ENCODE assay signal across 9 cellular contexts in the genomic region with DNA sequence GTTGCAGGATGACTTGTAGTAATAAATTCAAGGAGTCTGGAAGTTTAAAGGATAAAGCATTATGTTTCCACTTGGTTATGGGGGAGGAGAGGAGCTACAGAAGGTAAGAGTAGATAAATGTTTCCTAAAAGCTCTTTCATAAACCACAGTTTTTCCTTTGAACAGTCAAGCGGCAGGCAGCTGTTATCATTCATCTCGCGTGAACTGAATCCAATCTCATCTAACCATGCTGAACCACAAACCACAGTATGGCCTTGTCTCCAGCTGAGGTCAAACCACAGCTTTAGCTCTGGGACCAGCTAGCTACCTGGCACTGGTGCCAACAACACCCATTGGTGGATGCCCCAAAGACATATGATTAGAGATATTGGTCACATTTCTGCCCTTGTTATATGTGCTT.
A peak's percentile ranks its signal among the peaks of the same experiment; 100 is the strongest.
DNase-seq lines count a peak whose midpoint lies in the region; ATAC-seq and TF ChIP-seq lines count a peak whose summit lies in the region.
"Had no signal": no experiment of that assay in that cellular context is flagged by ENCODE, and none has a peak within 500 bp of the region (broad histone marks: within the 10 kb centered on the region; RNA-seq: fewer than 3 reads in every experiment).

No MANE protein-coding gene starts in this region.

- no peak overlapping the region for H4K91ac ChIP-seq in IMR-90 (ENCODE audit: insufficient read depth, low read depth, low read length)

- H3K18ac ChIP-seq in IMR-90 (ENCODE audit: low read depth, low read length), result no peak overlapping the region

- in situ Hi-C loops in IMR-90 (cut with MboI; ENCODE audit: low sequenced_read_pairs), result no loop called here

- TF ChIP-seq CTCF in IMR-90 (conservative IDR thresholded peaks at IDR 0.05; ENCODE audit: low read depth, low read length), result no peak

- no peak overlapping the region for H3K9ac ChIP-seq in IMR-90 (ENCODE audit: low read depth, low read length)

- POLR2A ChIA-PET in IMR-90 (lab: Charles Lee; ENCODE audit: unreplicated experiment), result no interaction called here

- H4K8ac ChIP-seq in IMR-90 (ENCODE audit: low read depth in 2 of 2, low read length in 2 of 2), result no peak overlapping the region

- no peaks in the 10 kb centered on the region for H3K9me1 ChIP-seq in IMR-90 (ENCODE audit: insufficient read depth, low read length)

- H2AK5ac ChIP-seq in IMR-90 (ENCODE audit: low read depth, low read length), result no peak overlapping the region

- no peak overlapping the region for H2BK5ac ChIP-seq in IMR-90 (ENCODE audit: low read depth, low read length, poor library complexity, severe bottlenecking)

- no peak overlapping the region for H3K4ac ChIP-seq in IMR-90 (ENCODE audit: low read depth, low read length)

- no peak overlapping the region for H2AK9ac ChIP-seq in IMR-90 (replicated peaks; ENCODE audit: low read depth, low read length, poor library complexity)

- TF ChIP-seq POLR2A in IMR-90 (IDR thresholded peaks at IDR 0.05; ENCODE audit: low read depth, low read length), result no peak

- no peaks in the 10 kb centered on the region for H3K79me1 ChIP-seq in IMR-90 (ENCODE audit: low read depth in 1 of 2, low read length in 2 of 2)

- no peak overlapping the region for H3K23ac ChIP-seq in IMR-90 (ENCODE audit: low read depth, low read length)

- no peak for TF ChIP-seq RAD21 in IMR-90 (IDR thresholded peaks at IDR 0.05; ENCODE audit: low read length)

- no peaks in the 10 kb centered on the region for H3K4me1 ChIP-seq in IMR-90 (ENCODE audit: control insufficient read depth, insufficient read depth, low read length)
- H3K4me1 ChIP-seq: prostate gland had no signal

- no peak overlapping the region for H3K4me3 ChIP-seq in IMR-90 (ENCODE audit: insufficient read depth, low read depth, low read length)
- H3K4me3 ChIP-seq: prostate gland, thoracic aorta had no signal

- H3K36me3 ChIP-seq in IMR-90 (ENCODE audit: control insufficient read depth, insufficient read depth, low read length), result no peaks in the 10 kb centered on the region
- H3K36me3 ChIP-seq: prostate gland had no signal

- CTCF ChIA-PET in IMR-90 (lab: Yijun Ruan, JAX), result interaction anchor here (0.6 kb wide), 1 partner anchor 361 kb away, joined by 4 read pairs; no protein-coding TSS in a partner anchor

- no peaks in the 10 kb centered on the region for H4K20me1 ChIP-seq in IMR-90 (ENCODE audit: insufficient read depth, low read length)

- H3K4me2 ChIP-seq in IMR-90 (ENCODE audit: low read depth, low read length), result no peak overlapping the region

- intact Hi-C loops in IMR-90 (cut with micrococcal nuclease), result no loop called here

- no peak overlapping the region for H3K27ac ChIP-seq in IMR-90 (ENCODE audit: insufficient read depth, low read length)
- H3K27ac ChIP-seq: prostate gland, thoracic aorta had no signal

- no TSS peak for BruUV-seq in IMR-90 (replicated peaks; lab: Mats Ljungman, UMichigan)

- H2BK15ac ChIP-seq in IMR-90 (ENCODE audit: low read depth, low read length), result no peak overlapping the region

- DNase-seq in GM04504 (ENCODE audit: low read depth) (peak; percentile 46), IMR-90 (peak; percentile 48), kidney tubule cell (ENCODE audit: low spot score) (peak; percentile 77), NCI-H1092 treated with DMSO at 0.1 percent for 48 hours (lab: John Stamatoyannopoulos, UW) (no peak)
- DNase-seq in activated CD4-positive, alpha-beta T cell treated with anti-CD3 and anti-CD28 coated beads, Interleukin-2, amount 50 U/mL, for 48 hours, result peak; percentile 8 to 29

- H3K9me3 ChIP-seq in IMR-90 (ENCODE audit: control insufficient read depth, insufficient read depth, low read length), result no peaks in the 10 kb centered on the region
- H3K9me3 ChIP-seq: prostate gland, thoracic aorta had no signal

- no peak overlapping the region for H3K14ac ChIP-seq in IMR-90 (replicated peaks; ENCODE audit: low read depth, low read length)

- H3K56ac ChIP-seq in IMR-90 (ENCODE audit: extremely low read depth, insufficient read depth, low read length), result no peak overlapping the region

- H2BK120ac ChIP-seq in IMR-90 (ENCODE audit: low read depth, low read length), result no peak overlapping the region

- H3K27me3 ChIP-seq in IMR-90 (ENCODE audit: control insufficient read depth, insufficient read depth, low read length), result peaks cover 6% of the 10 kb centered on the region; the same call in 1 of the 2 replicates

- no peak overlapping the region for H2BK20ac ChIP-seq in IMR-90 (ENCODE audit: low read depth, low read length)

- no CpG with 5 or more reads among the region's 3 CpGs for WGBS in IMR-90 (ENCODE audit: extremely low coverage in 2 of 2, insufficient read length in 1 of 2), 2 experiments

- H2AFZ ChIP-seq in IMR-90 (replicated peaks; ENCODE audit: low read length, poor library complexity), result no peak overlapping the region

- dilution Hi-C loops in IMR-90 (cut with HindIII; ENCODE audit: low sequenced_read_pairs, unreplicated experiment), result no loop called here

- no peak overlapping the region for H4K5ac ChIP-seq in IMR-90 (ENCODE audit: low read depth, low read length)

- ATAC-seq in IMR-90 (ENCODE audit: low read depth) (peak; percentile 62), GM21723 (IDR thresholded peaks at IDR 0.05; ENCODE audit: unreplicated experiment) (no peak), HG03354 (IDR thresholded peaks at IDR 0.05; ENCODE audit: poor library complexity, severe bottlenecking, unreplicated experiment) (no peak)

TF ChIP-seq in IMR-90, 13 proteins besides CTCF, POLR2A, EP300 and RAD21:
- TF ChIP-seq NFE2L2 (IDR thresholded peaks at IDR 0.05; ENCODE audit: low read depth, low read length), result no peak
- TF ChIP-seq, protein P1, sequence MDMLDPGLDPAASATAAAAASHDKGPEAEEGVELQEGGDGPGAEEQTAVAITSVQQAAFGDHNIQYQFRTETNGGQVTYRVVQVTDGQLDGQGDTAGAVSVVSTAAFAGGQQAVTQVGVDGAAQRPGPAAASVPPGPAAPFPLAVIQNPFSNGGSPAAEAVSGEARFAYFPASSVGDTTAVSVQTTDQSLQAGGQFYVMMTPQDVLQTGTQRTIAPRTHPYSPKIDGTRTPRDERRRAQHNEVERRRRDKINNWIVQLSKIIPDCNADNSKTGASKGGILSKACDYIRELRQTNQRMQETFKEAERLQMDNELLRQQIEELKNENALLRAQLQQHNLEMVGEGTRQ (IDR thresholded peaks at IDR 0.05; ENCODE audit: low read depth, low read length), result no peak
- no peak for TF ChIP-seq MXI1 (IDR thresholded peaks at IDR 0.05; ENCODE audit: borderline replicate concordance, low read depth, low read length)
- TF ChIP-seq RCOR1 (IDR thresholded peaks at IDR 0.05; ENCODE audit: insufficient replicate concordance, low read length), result no peak
- TF ChIP-seq, protein P2, sequence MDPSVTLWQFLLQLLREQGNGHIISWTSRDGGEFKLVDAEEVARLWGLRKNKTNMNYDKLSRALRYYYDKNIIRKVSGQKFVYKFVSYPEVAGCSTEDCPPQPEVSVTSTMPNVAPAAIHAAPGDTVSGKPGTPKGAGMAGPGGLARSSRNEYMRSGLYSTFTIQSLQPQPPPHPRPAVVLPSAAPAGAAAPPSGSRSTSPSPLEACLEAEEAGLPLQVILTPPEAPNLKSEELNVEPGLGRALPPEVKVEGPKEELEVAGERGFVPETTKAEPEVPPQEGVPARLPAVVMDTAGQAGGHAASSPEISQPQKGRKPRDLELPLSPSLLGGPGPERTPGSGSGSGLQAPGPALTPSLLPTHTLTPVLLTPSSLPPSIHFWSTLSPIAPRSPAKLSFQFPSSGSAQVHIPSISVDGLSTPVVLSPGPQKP (IDR thresholded peaks at IDR 0.05; ENCODE audit: borderline replicate concordance, low read depth, low read length), result no peak
- TF ChIP-seq FOS (IDR thresholded peaks at IDR 0.05; ENCODE audit: low read depth, low read length), result no peak
- no peak for TF ChIP-seq CEBPB (IDR thresholded peaks at IDR 0.05; ENCODE audit: low read depth, low read length)
- TF ChIP-seq CHD1 (IDR thresholded peaks at IDR 0.05; ENCODE audit: low read depth, low read length), result no peak
- TF ChIP-seq RFX5 (IDR thresholded peaks at IDR 0.05; ENCODE audit: low read depth, low read length), result no peak
- no peak for TF ChIP-seq MAFK (IDR thresholded peaks at IDR 0.05; ENCODE audit: low read depth, low read length)
- no peak for TF ChIP-seq BHLHE40 (IDR thresholded peaks at IDR 0.05; ENCODE audit: low read depth, low read length)
